39 cellular contexts compared by ENCODE assay signal in genomic region chrX:78543281-78543680, GRCh38.
"Had no signal": no experiment of that assay in that cellular context is flagged by ENCODE, and none has a peak within 500 bp of the region (broad histone marks: within the 10 kb centered on the region; RNA-seq: fewer than 3 reads in every experiment).

No MANE protein-coding gene starts in this region.

- H3K27me3 ChIP-seq: ascending aorta, body of pancreas, brain microvascular endothelial cell, cardiac muscle cell had no signal

- H3K4me1 ChIP-seq: adrenal gland, ascending aorta, body of pancreas, breast epithelium had no signal

- H3K36me3 ChIP-seq: adrenal gland, ascending aorta, brain microvascular endothelial cell, breast epithelium, cardiac muscle cell had no signal

- H3K9me3 ChIP-seq: adrenal gland, body of pancreas had no signal

- H3K4me1 Mint-ChIP-seq: activated naive CD4-positive, alpha-beta T cell treated with anti-CD3 and anti-CD28 coated beads, Interleukin-2, amount 10 ng/mL, durations not matched to agents 7 days and 5 days; activated naive CD8-positive, alpha-beta T cell treated with anti-CD3 and anti-CD28 coated beads for 36 hours; activated naive CD8-positive, alpha-beta T cell treated with anti-CD3 and anti-CD28 coated beads, Interleukin-2, amount 10 ng/mL, durations not matched to agents 7 days and 5 days; brain; central memory CD8-positive, alpha-beta T cell had no signal

- H3K27ac ChIP-seq: adrenal gland, ascending aorta, body of pancreas, brain microvascular endothelial cell, breast epithelium, cardiac muscle cell had no signal

- DNase-seq: activated effector memory CD4-positive, alpha-beta T cell treated with anti-CD3 and anti-CD28 coated beads, Interleukin-2, amount 50 U/mL, for 16 hours; activated effector memory CD4-positive, alpha-beta T cell treated with Interleukin-2 at 50 U/mL for 16 hours; activated gamma-delta T cell; activated gamma-delta T cell treated with Interleukin-2 at 50 U/mL for 16 hours; activated naive CD4-positive, alpha-beta T cell; activated naive CD4-positive, alpha-beta T cell treated with anti-CD3 and anti-CD28 coated beads for 36 hours; activated naive CD4-positive, alpha-beta T cell treated with anti-CD3 and anti-CD28 coated beads, Interleukin-2, amount 10 ng/mL, durations not matched to agents 7 days and 5 days; activated naive CD4-positive, alpha-beta T cell treated with anti-CD3 and anti-CD28 coated beads, Interleukin-2, amount 50 U/mL, for 16 hours; activated naive CD4-positive, alpha-beta T cell treated with Interleukin-2 at 50 U/mL for 16 hours; activated naive CD8-positive, alpha-beta T cell treated with anti-CD3 and anti-CD28 coated beads for 36 hours; activated naive CD8-positive, alpha-beta T cell treated with anti-CD3 and anti-CD28 coated beads, Interleukin-2, amount 10 ng/mL, durations not matched to agents 7 days and 5 days; activated naive CD8-positive, alpha-beta T cell treated with anti-CD3 and anti-CD28 coated beads, Interleukin-2, amount 50 U/mL, for 24 hours; activated T-cell treated with anti-CD3 and anti-CD28 coated beads for 4 hours; activated T-cell treated with anti-CD3 and anti-CD28 coated beads, Interleukin-2, amount 50 U/mL, for 1 hour; activated T-cell treated with anti-CD3 and anti-CD28 coated beads, Interleukin-2, amount 50 U/mL, for 4 hours; activated T-cell treated with anti-CD3 and anti-CD28 coated beads, Interleukin-2, amount 50 U/mL, for 48 hours; activated T-cell treated with anti-CD3 and anti-CD28 coated beads, Interleukin-2, amount 50 U/mL, for 72 hours; adrenal gland; amniotic stem cell; amygdala; anterior cingulate cortex; aorta; body of pancreas; brain microvascular endothelial cell; caudate nucleus; central memory CD4-positive, alpha-beta T cell; cerebellar nuclear complex had no signal

- H3K27ac Mint-ChIP-seq: activated naive CD4-positive, alpha-beta T cell treated with anti-CD3 and anti-CD28 coated beads for 36 hours; activated naive CD4-positive, alpha-beta T cell treated with anti-CD3 and anti-CD28 coated beads, Interleukin-2, amount 10 ng/mL, durations not matched to agents 7 days and 5 days; activated naive CD4-positive, alpha-beta T cell treated with anti-CD3 and anti-CD28 coated beads, Interleukin-2, amount 50 U/mL, for 24 hours; activated naive CD4-positive, alpha-beta T cell treated with anti-CD3 and anti-CD28 coated beads, Interleukin-2, amount 50 U/mL, for 72 hours; activated naive CD8-positive, alpha-beta T cell; activated naive CD8-positive, alpha-beta T cell treated with anti-CD3 and anti-CD28 coated beads for 36 hours; activated naive CD8-positive, alpha-beta T cell treated with anti-CD3 and anti-CD28 coated beads, Interleukin-2, amount 10 ng/mL, durations not matched to agents 7 days and 5 days; activated naive CD8-positive, alpha-beta T cell treated with anti-CD3 and anti-CD28 coated beads, Interleukin-2, amount 50 U/mL, for 24 hours; activated T-cell treated with anti-CD3 and anti-CD28 coated beads, Interleukin-2, amount 50 U/mL, for 72 hours; activated T-helper 1 cell treated with anti-CD3 and anti-CD28 coated beads, Interleukin-12 subunit alpha, Interleukin-12 subunit beta, Interleukin-2, Interleukin-4 antibody, amounts not matched to agents 30 ng/mL and 10 ng/mL and 1 ng/mL, durations not matched to agents 14 hours and 24 hours and 36 hours; activated T-helper 17 cell treated with anti-CD3 and anti-CD28 coated beads, Interleukin-2, amount 50 U/mL, for 72 hours; activated T-helper 2 cell treated with anti-CD3 and anti-CD28 coated beads, Interferon-gamma antibody, Interleukin-2, Interleukin-4, amounts not matched to agents 10 μg/mL and 5 μg/mL and 100 μg/mL, durations not matched to agents 14 hours and 24 hours and 36 hours; brain had no signal

- FAIRE-seq: bronchial epithelial cell had no signal

- H3K4me3 Mint-ChIP-seq: activated naive CD4-positive, alpha-beta T cell treated with anti-CD3 and anti-CD28 coated beads for 36 hours; activated naive CD4-positive, alpha-beta T cell treated with anti-CD3 and anti-CD28 coated beads, Interleukin-2, amount 10 ng/mL, durations not matched to agents 7 days and 5 days; activated naive CD4-positive, alpha-beta T cell treated with anti-CD3 and anti-CD28 coated beads, Interleukin-2, amount 50 U/mL, for 24 hours; activated naive CD8-positive, alpha-beta T cell; activated naive CD8-positive, alpha-beta T cell treated with anti-CD3 and anti-CD28 coated beads for 36 hours; activated naive CD8-positive, alpha-beta T cell treated with anti-CD3 and anti-CD28 coated beads, Interleukin-2, amount 10 ng/mL, durations not matched to agents 7 days and 5 days; activated naive CD8-positive, alpha-beta T cell treated with anti-CD3 and anti-CD28 coated beads, Interleukin-2, amount 50 U/mL, for 24 hours; activated T-cell treated with anti-CD3 and anti-CD28 coated beads, Interleukin-2, amount 50 U/mL, for 4 hours; activated T-cell treated with anti-CD3 and anti-CD28 coated beads, Interleukin-2, amount 50 U/mL, for 72 hours; activated T-helper 1 cell treated with anti-CD3 and anti-CD28 coated beads, Interleukin-12 subunit alpha, Interleukin-12 subunit beta, Interleukin-2, Interleukin-4 antibody, amounts not matched to agents 30 ng/mL and 10 ng/mL and 1 ng/mL, durations not matched to agents 14 hours and 24 hours and 36 hours; activated T-helper 17 cell treated with anti-CD3 and anti-CD28 coated beads, Interleukin-2, amount 50 U/mL, for 72 hours; brain; central memory CD8-positive, alpha-beta T cell had no signal

- H3K27me3 Mint-ChIP-seq: activated naive CD4-positive, alpha-beta T cell treated with anti-CD3 and anti-CD28 coated beads, Interleukin-2, amount 10 ng/mL, durations not matched to agents 7 days and 5 days; activated naive CD4-positive, alpha-beta T cell treated with anti-CD3 and anti-CD28 coated beads, Interleukin-2, amount 50 U/mL, for 24 hours; activated naive CD8-positive, alpha-beta T cell; activated naive CD8-positive, alpha-beta T cell treated with anti-CD3 and anti-CD28 coated beads for 36 hours; activated naive CD8-positive, alpha-beta T cell treated with anti-CD3 and anti-CD28 coated beads, Interleukin-2, amount 10 ng/mL, durations not matched to agents 7 days and 5 days; activated naive CD8-positive, alpha-beta T cell treated with anti-CD3 and anti-CD28 coated beads, Interleukin-2, amount 50 U/mL, for 24 hours; activated T-helper 17 cell treated with anti-CD3 and anti-CD28 coated beads, Interleukin-2, amount 50 U/mL, for 72 hours had no signal

- H3K36me3 Mint-ChIP-seq: brain had no signal

- ATAC-seq: activated naive CD4-positive, alpha-beta T cell treated with anti-CD3 and anti-CD28 coated beads, Interleukin-2, amount 50 U/mL, for 72 hours; activated naive CD8-positive, alpha-beta T cell treated with anti-CD3 and anti-CD28 coated beads, Interleukin-2, amount 50 U/mL, for 24 hours; activated T-cell treated with anti-CD3 and anti-CD28 coated beads, Interleukin-2, amount 50 U/mL, for 4 hours; activated T-cell treated with anti-CD3 and anti-CD28 coated beads, Interleukin-2, amount 50 U/mL, for 72 hours; activated T-helper 17 cell treated with anti-CD3 and anti-CD28 coated beads, Interleukin-2, amount 50 U/mL, for 72 hours; body of pancreas had no signal

- H3K4me3 ChIP-seq: adrenal gland, ascending aorta, body of pancreas, breast epithelium, cardiac muscle cell had no signal
